7 cellular contexts compared by ENCODE assay signal in genomic region chr2:71510196-71510807, GRCh38. TPM values are rescaled to one million over a fixed set of nuclear protein-coding genes. Genes with fewer than 3 reads are reported as not detected.
DNase-seq lines count a peak whose midpoint lies in the region; ATAC-seq and TF ChIP-seq lines count a peak whose summit lies in the region.

No MANE protein-coding gene starts in this region.

- H3K4me3 ChIP-seq in fibroblast of mammary gland (ENCODE audit: control insufficient read depth, low read depth, low read length), result no peak overlapping the region
- H3K4me3 ChIP-seq in neural progenitor cell, result no peak overlapping the region

- peak; percentile 56 for ATAC-seq in HG03439 (IDR thresholded peaks at IDR 0.05; ENCODE audit: unreplicated experiment)
- ATAC-seq in activated T-cell treated with anti-CD3 and anti-CD28 coated beads, Interleukin-2, amount 50 U/mL, for 4 hours, result peak; percentile 69 to 70

- no peaks in the 10 kb centered on the region for H3K4me1 Mint-ChIP-seq in activated T-cell treated with anti-CD3 and anti-CD28 coated beads, Interleukin-2, amount 50 U/mL, for 4 hours (ENCODE audit: low read depth)
- no peaks in the 10 kb centered on the region for H3K4me1 Mint-ChIP-seq in neural progenitor cell

- H3K4me1 ChIP-seq in neural progenitor cell, result no peaks in the 10 kb centered on the region

- no peaks in the 10 kb centered on the region for H3K27me3 ChIP-seq in neural progenitor cell

- no peak overlapping the region for H3K27ac ChIP-seq in neural progenitor cell

- H3K4me2 ChIP-seq in neural progenitor cell, result no peak overlapping the region

- no peaks in the 10 kb centered on the region for H3K9me3 ChIP-seq in neural progenitor cell (ENCODE audit: low read depth)

- DNase-seq in GM10266 (ENCODE audit: extremely low spot score) (peak; percentile 79), OCI-M2 (lab: John Stamatoyannopoulos, UW; ENCODE audit: unreplicated experiment) (peak; percentile 23), fibroblast of mammary gland (ENCODE audit: low read depth) (peak; percentile 46), neural progenitor cell (ENCODE audit: low spot score) (peak; percentile 83), stromal cell of bone marrow (ENCODE audit: low read depth) (peak; percentile 24)
- peak; percentile 66 for DNase-seq in activated T-cell treated with anti-CD3 and anti-CD28 coated beads, Interleukin-2, amount 50 U/mL, for 4 hours

- H3K9me3 Mint-ChIP-seq in activated T-cell treated with anti-CD3 and anti-CD28 coated beads, Interleukin-2, amount 50 U/mL, for 4 hours, result no peaks in the 10 kb centered on the region
- no peaks in the 10 kb centered on the region for H3K9me3 Mint-ChIP-seq in neural progenitor cell

- TF ChIP-seq CTCF in GM10266 (IDR thresholded peaks at IDR 0.05; ENCODE audit: control insufficient read depth, insufficient read depth, low read depth, missing control alignments), result peak; percentile 82
- TF ChIP-seq CTCF in fibroblast of mammary gland (conservative IDR thresholded peaks at IDR 0.05; ENCODE audit: control insufficient read depth, insufficient read depth, low read depth, low read length), result peak; percentile 93
- peak; percentile 93 for TF ChIP-seq CTCF in neural progenitor cell (IDR thresholded peaks at IDR 0.05)

- H3K36me3 Mint-ChIP-seq in activated T-cell treated with anti-CD3 and anti-CD28 coated beads, Interleukin-2, amount 50 U/mL, for 4 hours (ENCODE audit: insufficient read depth), result no peaks in the 10 kb centered on the region
- no peaks in the 10 kb centered on the region for H3K36me3 Mint-ChIP-seq in neural progenitor cell

- no peaks in the 10 kb centered on the region for H3K79me2 ChIP-seq in neural progenitor cell (ENCODE audit: low read depth)

- no peak overlapping the region for H3K27ac Mint-ChIP-seq in neural progenitor cell

- no peak overlapping the region for H2AFZ ChIP-seq in neural progenitor cell (replicated peaks)

- no peak overlapping the region for H3K4me3 Mint-ChIP-seq in activated T-cell treated with anti-CD3 and anti-CD28 coated beads, Interleukin-2, amount 50 U/mL, for 4 hours
- no peak overlapping the region for H3K4me3 Mint-ChIP-seq in neural progenitor cell

- peaks cover 3% of the 10 kb centered on the region for H3K27me3 Mint-ChIP-seq in activated T-cell treated with anti-CD3 and anti-CD28 coated beads, Interleukin-2, amount 50 U/mL, for 4 hours (ENCODE audit: low read depth)
- peaks cover 6% of the 10 kb centered on the region for H3K27me3 Mint-ChIP-seq in neural progenitor cell (ENCODE audit: insufficient read depth, low read depth)

- no peaks in the 10 kb centered on the region for H3F3A ChIP-seq in neural progenitor cell (ENCODE audit: low read depth)

- no peaks in the 10 kb centered on the region for H4K20me1 ChIP-seq in neural progenitor cell (ENCODE audit: low read depth)

- H3K9ac ChIP-seq in neural progenitor cell, result no peak overlapping the region

- H3K36me3 ChIP-seq in neural progenitor cell, result no peaks in the 10 kb centered on the region

RNA-seq across cellular contexts. Expression of gene DYSF, which starts 56.9 kb away (rescaled TPM):
- under 1 TPM; 0.16 to 0.87 (median 0.25) TPM for total RNA-seq in activated T-cell treated with anti-CD3 and anti-CD28 coated beads, Interleukin-2, amount 50 U/mL, for 4 hours
- 0.39 and 1.1 TPM in 2 replicates for total RNA-seq in neural progenitor cell (ENCODE audit: low replicate concordance)

Comparison
In these comparisons a context has a peak if more than half of its experiments do, and no peak if none do; other contexts are left out.
1. DNase-seq: peak in every context shown above with its lines; median percentile 83 in neural progenitor cell; 79 in GM10266; 66 in activated T-cell treated with anti-CD3 and anti-CD28 coated beads, Interleukin-2, amount 50 U/mL, for 4 hours; 46 in fibroblast of mammary gland; 24 in stromal cell of bone marrow; 23 in OCI-M2.